In genomic region chr20:45834797-45835161, GRCh38 we compare ENCODE assay signal across 12 cellular contexts. TPM values are rescaled to one million over a fixed set of nuclear protein-coding genes. Genes with fewer than 3 reads are reported as not detected.
A peak's percentile ranks its signal among the peaks of the same experiment; 100 is the strongest.
DNase-seq lines count a peak whose midpoint lies in the region; ATAC-seq, FAIRE-seq and TF ChIP-seq lines count a peak whose summit lies in the region.
"Had no signal": no experiment of that assay in that cellular context is flagged by ENCODE, and none has a peak within 500 bp of the region (broad histone marks: within the 10 kb centered on the region; RNA-seq: fewer than 3 reads in every experiment).

No MANE protein-coding gene starts in this region.

- H3K27me3 ChIP-seq in RWPE2 (ENCODE audit: insufficient read depth, poor library complexity, severe bottlenecking), result no peaks in the 10 kb centered on the region
- H3K27me3 ChIP-seq in esophagus (ENCODE audit: control insufficient read depth in 1 of 2, insufficient read depth in 2 of 2, low read length in 2 of 2), result no peaks in the 10 kb centered on the region

- intact Hi-C loops in posterior vena cava (cut with DNase I), result no loop called here

- WGBS in esophagus, 2 donors, result 71 to 72% methylated on average over 14 of the region's 14 CpGs

- H3K36me3 Mint-ChIP-seq in neural crest cell (ENCODE audit: low read depth), result no peaks in the 10 kb centered on the region

- ATAC-seq in RWPE2 (ENCODE audit: low read depth) (no peak), GM18502 (IDR thresholded peaks at IDR 0.05; ENCODE audit: poor library complexity, unreplicated experiment) (no peak)

- H3K4me1 Mint-ChIP-seq in neural crest cell, result peaks cover 28% of the 10 kb centered on the region

- TF ChIP-seq CTCF in RWPE2 (IDR thresholded peaks at IDR 0.05; ENCODE audit: poor library complexity, severe bottlenecking), result no peak
- TF ChIP-seq CTCF in neural crest cell (conservative IDR thresholded peaks at IDR 0.05), result no peak

- TF ChIP-seq POLR2A in GM12892 (IDR thresholded peaks at IDR 0.05; ENCODE audit: low read depth, low read length), result no peak

- H3K36me3 ChIP-seq in RWPE2 (ENCODE audit: low read depth), result peaks cover 3% of the 10 kb centered on the region; the same call in 1 of the 2 replicates
- no peaks in the 10 kb centered on the region for H3K36me3 ChIP-seq in esophagus (ENCODE audit: control insufficient read depth in 2 of 2, insufficient read depth in 2 of 2, low read length in 1 of 2)

- H3K4me3 ChIP-seq in RWPE2 (ENCODE audit: severe bottlenecking) (peak overlapping the region; percentile 55), esophagus (ENCODE audit: low read depth in 1 of 2, low read length in 2 of 2) (peak overlapping the region; percentile 68 to 70)

- H3K27me3 Mint-ChIP-seq in neural crest cell (ENCODE audit: low read depth), result no peaks in the 10 kb centered on the region

- H3K9me3 Mint-ChIP-seq in neural crest cell, result no peaks in the 10 kb centered on the region

- no peak overlapping the region for H3K27ac ChIP-seq in RWPE2 (ENCODE audit: poor library complexity, severe bottlenecking)
- peak overlapping the region; percentile 85 to 93 for H3K27ac ChIP-seq in esophagus (ENCODE audit: low read depth in 2 of 2, low read length in 1 of 2)

- no peak for FAIRE-seq in GM12892 (lab: Jason Lieb, UNC)
- FAIRE-seq: G401.6, H54 had no signal

- DNase-seq in Ammon's horn (ENCODE audit: low spot score) (peak; percentile 5), RWPE2 (ENCODE audit: low spot score) (no peak), neural crest cell (ENCODE audit: low read depth, low spot score) (no peak), GM12892 (ENCODE audit: insufficient read length) (no peak), posterior vena cava (ENCODE audit: low spot score) (no peak)
- no peak for DNase-seq in stimulated activated CD4-positive, alpha-beta T cell treated with anti-CD3 and anti-CD28 coated beads, Interleukin-2, amount 100 ng/mL, for 48 hours
- DNase-seq: NCI-H2171 had no signal

- H3K4me1 ChIP-seq in RWPE2 (ENCODE audit: insufficient read depth, poor library complexity, severe bottlenecking) (peaks cover 15% of the 10 kb centered on the region), esophagus (ENCODE audit: control insufficient read depth in 2 of 2, insufficient read depth in 2 of 2, low read length in 1 of 2) (peaks cover 3 to 12% of the 10 kb centered on the region in 2 donors)

- peak overlapping the region; percentile 86 for H3K4me3 Mint-ChIP-seq in neural crest cell

- no peaks in the 10 kb centered on the region for H3K9me3 ChIP-seq in RWPE2 (ENCODE audit: severe bottlenecking)
- H3K9me3 ChIP-seq in esophagus (ENCODE audit: control insufficient read depth in 2 of 2, insufficient read depth in 1 of 2, low read depth in 1 of 2, low read length in 1 of 2), result no peaks in the 10 kb centered on the region

- H3K27ac Mint-ChIP-seq in neural crest cell (ENCODE audit: unreplicated experiment), result no peak overlapping the region

RNA-seq across cellular contexts. Expression of gene SNX21, which starts 1.2 kb away (rescaled TPM):
- 10 to 100 TPM in 1 of 2 donors, 1 to 10 TPM in 1; 9.3 to 25.8 TPM for polyA plus RNA-seq in esophagus
- total RNA-seq in neural crest cell (16.8 and 19.4 TPM in 2 replicates), posterior vena cava (10 to 100 TPM; 35.8 to 55.4 TPM)
- polyA plus RNA-seq in GM12892 (2012; ENCODE audit: missing spikeins), result 0.81 TPM

RNA-seq across cellular contexts. Expression of gene TNNC2, which starts 7.7 kb away (rescaled TPM):
- 1 to 10 TPM in 1 of 2 donors, under 1 TPM in 1; 0.28 to 1.0 TPM for polyA plus RNA-seq in esophagus
- total RNA-seq in neural crest cell (not detected in 2 replicates), posterior vena cava (under 1 TPM; 0.48 to 0.60 TPM)
- not detected for polyA plus RNA-seq in GM12892 (2012; ENCODE audit: missing spikeins)
- total RNA-seq: left lobe of liver had no signal

RNA-seq across cellular contexts. Expression of gene UBE2C, which starts 22.3 kb away (rescaled TPM):
- polyA plus RNA-seq in esophagus, result 10 to 100 TPM; 53.1 to 83.4 TPM
- total RNA-seq in neural crest cell, result 202 and 212 TPM in 2 replicates
- 61.6 TPM for polyA plus RNA-seq in GM12892 (2012; ENCODE audit: missing spikeins)
- total RNA-seq in posterior vena cava, result under 1 TPM in 1 of 2 donors, not detected in 1; 0.79 TPM

RNA-seq across cellular contexts. Expression of gene ACOT8, which starts 22.4 kb away (rescaled TPM):
- polyA plus RNA-seq in esophagus, result 10 to 100 TPM; 24.8 to 26.6 TPM
- total RNA-seq in neural crest cell, result 14.5 and 15.3 TPM in 2 replicates
- polyA plus RNA-seq in GM12892 (2012; ENCODE audit: missing spikeins), result 18.8 TPM
- total RNA-seq in posterior vena cava, result 10 to 100 TPM; 12.2 to 14.1 TPM

RNA-seq across cellular contexts. Expression of gene ZSWIM3, which starts 22.6 kb away (rescaled TPM):
- 1 to 10 TPM; 1.1 to 1.5 TPM for polyA plus RNA-seq in esophagus
- total RNA-seq in neural crest cell, result 4.5 and 4.8 TPM in 2 replicates
- 2.2 TPM for polyA plus RNA-seq in GM12892 (2012; ENCODE audit: missing spikeins)
- total RNA-seq in posterior vena cava, result 1 to 10 TPM; 2.3 to 2.5 TPM

Comparison
In these comparisons a context has a peak if more than half of its experiments do, and no peak if none do; other contexts are left out.
1. RNA of gene UBE2C, which starts 22.3 kb away (total RNA-seq): 202 to 212 TPM in neural crest cell; 0.79 TPM in posterior vena cava; every median in the first group is over 100 times any median in the second.